Comparison of ENCODE assay signal across 8 cellular contexts in the genomic region with DNA sequence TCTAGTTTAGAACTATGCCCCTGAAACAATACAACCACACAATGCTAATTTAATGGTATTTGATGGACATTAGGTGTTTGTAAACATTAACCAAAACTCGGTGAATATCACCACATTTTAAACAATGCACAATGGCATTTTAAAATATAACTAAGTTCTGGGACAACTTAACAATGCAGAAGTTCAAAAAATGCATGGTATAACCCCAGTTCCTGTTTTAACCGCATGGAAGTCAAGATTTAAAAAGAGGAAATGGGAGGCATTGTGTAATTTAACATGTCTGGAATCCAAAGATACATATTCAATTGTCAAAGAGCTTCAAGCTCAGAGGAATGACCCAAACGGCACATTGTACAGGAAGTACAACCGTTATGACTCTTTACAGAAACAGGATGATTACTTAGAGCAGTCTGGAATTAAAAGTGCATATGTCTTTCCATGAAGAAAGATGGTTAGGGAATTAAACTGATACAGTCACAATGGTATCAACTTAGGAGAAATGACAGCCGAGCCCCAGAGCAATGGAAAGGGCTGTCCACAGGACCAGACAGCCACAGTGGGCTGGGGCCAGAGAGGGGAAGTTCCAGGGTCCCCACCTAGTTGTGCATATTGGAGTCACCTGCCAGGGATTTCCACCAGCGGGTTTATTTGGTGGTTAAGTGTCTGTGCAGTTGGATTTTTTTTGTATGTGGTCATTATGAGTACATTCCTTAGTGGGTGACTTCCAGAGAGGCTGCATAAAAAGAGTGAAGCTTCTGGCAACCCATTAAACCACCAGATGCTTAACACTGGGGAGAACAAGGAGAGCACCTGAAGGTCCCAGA. TPM values are rescaled to one million over a fixed set of nuclear protein-coding genes. Genes with fewer than 3 reads are reported as not detected.
DNase-seq lines count a peak whose midpoint lies in the region; TF ChIP-seq lines count a peak whose summit lies in the region.

No MANE protein-coding gene starts in this region.

- TF ChIP-seq POLR2A in erythroblast (IDR thresholded peaks at IDR 0.05; ENCODE audit: low read length), result no peak
- no peak for TF ChIP-seq POLR2A in vagina (IDR thresholded peaks at IDR 0.05)

- peaks cover 81% of the 10 kb centered on the region for H3K4me1 Mint-ChIP-seq in CD14-positive monocyte

- no peak for TF ChIP-seq CTCF in CD14-positive monocyte (IDR thresholded peaks at IDR 0.05)
- TF ChIP-seq CTCF in vagina (IDR thresholded peaks at IDR 0.05), result no peak

- peak overlapping the region; percentile 93 to 99 (median 96) for H3K27ac Mint-ChIP-seq in CD14-positive monocyte

- no peak overlapping the region for H3K4me3 ChIP-seq in vagina

- intact Hi-C loops in CD14-positive monocyte (cut with micrococcal nuclease), result loop anchor here in 1 of 2 donors (5.0 kb wide), 1 partner anchor 46 kb away; no protein-coding TSS in a partner anchor
- intact Hi-C loops in vagina (cut with DNase I), result no loop called here

- no peaks in the 10 kb centered on the region for H3K27me3 ChIP-seq in vagina

- peak overlapping the region; percentile 27 to 75 for H3K4me3 Mint-ChIP-seq in CD14-positive monocyte

- peaks cover 0 to 3% (median 0%) of the 10 kb centered on the region in 3 donors for H3K27me3 Mint-ChIP-seq in CD14-positive monocyte (ENCODE audit: low read depth in 3 of 3)

- DNase-seq in CD14-positive monocyte (ENCODE audit: low spot score) (peak; percentile 72), M059J (ENCODE audit: low read depth) (peak; percentile 85), amniotic epithelial cell (ENCODE audit: low read depth) (peak; percentile 55), medulla oblongata (ENCODE audit: extremely low spot score) (peak; percentile 72), HT-29 (ENCODE audit: low spot score) (no peak), erythroblast (lab: John Stamatoyannopoulos, UW) (no peak), NK-92 (lab: John Stamatoyannopoulos, UW; ENCODE audit: unreplicated experiment) (no peak), vagina (ENCODE audit: extremely low spot score in 2 of 2) (no peak)

- peaks cover 8% of the 10 kb centered on the region for H3K4me1 ChIP-seq in vagina

- no peaks in the 10 kb centered on the region for H3K9me3 Mint-ChIP-seq in CD14-positive monocyte

- no peak overlapping the region for H3K27ac ChIP-seq in vagina

- H3K36me3 ChIP-seq in vagina, result no peaks in the 10 kb centered on the region

- H3K9me3 ChIP-seq in vagina, result no peaks in the 10 kb centered on the region

- peaks cover 6 to 7% of the 10 kb centered on the region in 2 donors for H3K36me3 Mint-ChIP-seq in CD14-positive monocyte

RNA-seq across cellular contexts. Expression of a gene that starts 7.5 kb away (rescaled TPM):
- polyA plus RNA-seq in CD14-positive monocyte, result 100 to 1,000 TPM; 206 to 238 TPM
- 470 and 558 TPM in 2 replicates for total RNA-seq in M059J (2014; rRNA removed; shearing (Covaris generic))
- total RNA-seq in HT-29 (2014; rRNA removed; shearing (Covaris generic)), result 116 and 123 TPM in 2 replicates
- 165 TPM for total RNA-seq in vagina

RNA-seq across cellular contexts. Expression of a gene that starts 39.7 kb away (rescaled TPM):
- polyA plus RNA-seq in CD14-positive monocyte, result 1,000 to 10,000 TPM; 1,470 to 1,628 TPM
- total RNA-seq in M059J (2014; rRNA removed; shearing (Covaris generic)), result 0.10 TPM in 1 of 2 replicates, not detected in the other
- not detected in 2 replicates for total RNA-seq in HT-29 (2014; rRNA removed; shearing (Covaris generic))
- total RNA-seq in vagina, result 35.1 TPM

RNA-seq across cellular contexts. Expression of a gene that starts 58.9 kb away (rescaled TPM):
- polyA plus RNA-seq in CD14-positive monocyte, result 1 to 10 TPM; 7.5 to 9.0 TPM
- 10.8 and 23.4 TPM in 2 replicates for total RNA-seq in M059J (2014; rRNA removed; shearing (Covaris generic))
- 27.4 and 31.3 TPM in 2 replicates for total RNA-seq in HT-29 (2014; rRNA removed; shearing (Covaris generic))
- total RNA-seq in vagina, result 8.3 TPM

Comparison
In these comparisons a context has a peak if more than half of its experiments do, and no peak if none do; other contexts are left out.
1. DNase-seq: peak in CD14-positive monocyte (single experiment), M059J (single experiment), amniotic epithelial cell (single experiment) and medulla oblongata (single experiment); none in HT-29 (single experiment), erythroblast (0 of 2), NK-92 (single experiment) and vagina (0 of 2).
2. RNA of a gene that starts 39.7 kb away (total RNA-seq): 35.1 TPM in vagina (single experiment); 0.10 TPM in M059J and not detected in HT-29; every median in the first group is over 10 times any median in the second.